ENCODE assay signal across 19 cellular contexts in the genomic region with DNA sequence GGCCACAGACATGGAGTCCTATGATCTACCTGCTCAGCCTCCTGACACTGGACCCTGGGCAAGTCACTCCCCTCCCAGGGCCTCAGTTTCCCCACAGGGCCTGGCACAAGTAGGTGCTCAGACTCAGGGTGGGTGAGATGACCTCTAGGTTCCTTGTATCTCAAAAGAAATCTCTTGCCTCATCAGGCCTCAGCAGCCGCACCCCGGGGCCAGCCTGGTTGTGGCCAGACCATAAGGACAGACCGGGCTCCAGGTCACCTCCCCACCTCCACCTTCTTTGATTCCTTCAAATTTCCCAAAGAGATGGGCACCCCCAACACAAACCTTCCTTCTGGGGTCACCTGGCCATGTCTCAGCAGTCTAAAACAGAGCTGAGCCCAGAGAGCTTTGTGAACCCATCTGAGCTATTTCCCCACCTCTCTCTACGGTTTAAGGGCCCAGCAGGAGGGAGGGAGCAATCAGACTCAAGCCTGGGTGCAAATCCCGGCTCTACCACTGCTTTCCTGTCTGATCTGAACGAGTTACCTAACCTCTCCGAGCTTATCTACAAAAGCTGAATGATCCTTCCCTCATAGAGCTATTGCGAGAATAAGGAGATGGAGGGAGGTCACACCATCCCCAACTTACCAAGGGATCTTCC. TPM values are rescaled to one million over a fixed set of nuclear protein-coding genes. Genes with fewer than 3 reads are reported as not detected.
A peak's percentile ranks its signal among the peaks of the same experiment; 100 is the strongest.
DNase-seq lines count a peak whose midpoint lies in the region; ATAC-seq lines count a peak whose summit lies in the region.
"Had no signal": no experiment of that assay in that cellular context is flagged by ENCODE, and none has a peak within 500 bp of the region (broad histone marks: within the 10 kb centered on the region; RNA-seq: fewer than 3 reads in every experiment).

No MANE protein-coding gene starts in this region.

- peak overlapping the region; percentile 24 for H3K4me3 Mint-ChIP-seq in activated CD4-positive, alpha-beta T cell treated with anti-CD3 and anti-CD28 coated beads, Interleukin-2, amount 10 ng/mL, durations not matched to agents 24 days and 14 days
- H3K4me3 Mint-ChIP-seq: HFFc6 had no signal

- no peak overlapping the region for H3K23ac ChIP-seq in trophoblast cell (ENCODE audit: low read length)

- no peak overlapping the region for H3K4me2 ChIP-seq in trophoblast cell (ENCODE audit: low read length)

- H4K8ac ChIP-seq in trophoblast cell (ENCODE audit: low read depth, low read length): no peak overlapping the region

- intact Hi-C loops in activated CD4-positive, alpha-beta T cell treated with anti-CD3 and anti-CD28 coated beads, Interleukin-2, amount 10 ng/mL, durations not matched to agents 24 days and 14 days (cut with micrococcal nuclease): no loop called here

- no peaks in the 10 kb centered on the region for H3K79me1 ChIP-seq in trophoblast cell (ENCODE audit: low read length)

- H2BK12ac ChIP-seq in trophoblast cell (ENCODE audit: low read length): no peak overlapping the region

- H4K12ac ChIP-seq in trophoblast cell (ENCODE audit: low read depth, low read length): no peak overlapping the region

- peaks cover 4% of the 10 kb centered on the region for H3K4me1 Mint-ChIP-seq in activated CD4-positive, alpha-beta T cell treated with anti-CD3 and anti-CD28 coated beads, Interleukin-2, amount 10 ng/mL, durations not matched to agents 24 days and 14 days

- peak overlapping the region; percentile 18 for H2BK5ac ChIP-seq in trophoblast cell (ENCODE audit: low read depth, low read length, poor library complexity)

- peaks cover under 1% of the 10 kb centered on the region for H3K36me3 Mint-ChIP-seq in activated CD4-positive, alpha-beta T cell treated with anti-CD3 and anti-CD28 coated beads, Interleukin-2, amount 10 ng/mL, durations not matched to agents 24 days and 14 days (ENCODE audit: low read depth)

- no peak overlapping the region for H3K14ac ChIP-seq in trophoblast cell (ENCODE audit: low read length)

- H3K9me3 ChIP-seq in duodenal mucosa (ENCODE audit: control insufficient read depth in 1 of 2, low read length in 2 of 2): peaks cover 0 to 2% of the 10 kb centered on the region in 2 donors
- H3K9me3 ChIP-seq in trophoblast cell (ENCODE audit: insufficient read depth, low read depth, low read length): no peaks in the 10 kb centered on the region
- H3K9me3 ChIP-seq: gastrocnemius medialis, psoas muscle, SJSA1, transverse colon had no signal

- H3K36me3 ChIP-seq in duodenal mucosa (ENCODE audit: control insufficient read depth in 1 of 2, insufficient read depth in 2 of 2, low read length in 2 of 2): no peaks in the 10 kb centered on the region
- no peaks in the 10 kb centered on the region for H3K36me3 ChIP-seq in trophoblast cell (ENCODE audit: control insufficient read depth in 1 of 2, insufficient read depth in 2 of 2, low read length in 2 of 2)
- H3K36me3 ChIP-seq: gastrocnemius medialis, SJSA1, transverse colon had no signal

- no peak overlapping the region for H3K18ac ChIP-seq in trophoblast cell (ENCODE audit: low read length)

- no CpG with 5 or more reads among the region's 8 CpGs for WGBS in trophoblast cell (ENCODE audit: extremely low coverage, insufficient coverage, insufficient read length)

- H3K27me3 Mint-ChIP-seq in activated CD4-positive, alpha-beta T cell treated with anti-CD3 and anti-CD28 coated beads, Interleukin-2, amount 10 ng/mL, durations not matched to agents 24 days and 14 days: peaks cover 10% of the 10 kb centered on the region

- H2AFZ ChIP-seq in trophoblast cell (ENCODE audit: insufficient read depth, low read length, poor library complexity): no peak overlapping the region

- H3K79me2 ChIP-seq in trophoblast cell (ENCODE audit: control insufficient read depth, insufficient read depth, low read length, poor library complexity): no peaks in the 10 kb centered on the region

- peaks cover under 1% of the 10 kb centered on the region for H3K9me3 Mint-ChIP-seq in activated CD4-positive, alpha-beta T cell treated with anti-CD3 and anti-CD28 coated beads, Interleukin-2, amount 10 ng/mL, durations not matched to agents 24 days and 14 days

- no peak overlapping the region for H3K27ac ChIP-seq in duodenal mucosa (ENCODE audit: low read depth, low read length)
- no peak overlapping the region for H3K27ac ChIP-seq in trophoblast cell (ENCODE audit: low read depth, low read length)
- H3K27ac ChIP-seq: gastrocnemius medialis, psoas muscle, SJSA1, transverse colon had no signal

- H3K9ac ChIP-seq in duodenal mucosa (ENCODE audit: low read depth in 1 of 2, low read length in 2 of 2) (peak overlapping the region in 1 of 2 donors; percentile 8), trophoblast cell (ENCODE audit: low read length) (no peak overlapping the region)

- peak overlapping the region; percentile 5 for H4K91ac ChIP-seq in trophoblast cell (ENCODE audit: low read depth, low read length)

- no peak overlapping the region for H3K4ac ChIP-seq in trophoblast cell (ENCODE audit: low read depth, low read length)

- peaks cover 14 to 22% of the 10 kb centered on the region in 2 donors for H3K4me1 ChIP-seq in duodenal mucosa (ENCODE audit: control insufficient read depth in 1 of 2, insufficient read depth in 2 of 2, low read length in 2 of 2)
- peaks cover 4 to 8% of the 10 kb centered on the region in 2 experiments for H3K4me1 ChIP-seq in trophoblast cell (ENCODE audit: control insufficient read depth in 1 of 2, insufficient read depth in 2 of 2, low read length in 2 of 2)
- H3K4me1 ChIP-seq: psoas muscle, SJSA1 had no signal

- peak overlapping the region; percentile 48 for H3K4me3 ChIP-seq in duodenal mucosa (ENCODE audit: low read depth in 1 of 2, low read length in 2 of 2)
- H3K4me3 ChIP-seq in trophoblast cell (ENCODE audit: low read depth, low read length): no peak overlapping the region
- H3K4me3 ChIP-seq: gastrocnemius medialis, psoas muscle, SJSA1, transverse colon had no signal

- H2AK5ac ChIP-seq in trophoblast cell (ENCODE audit: low read length): no peak overlapping the region

- peak overlapping the region; percentile 54 for H2BK120ac ChIP-seq in trophoblast cell (ENCODE audit: insufficient read depth, low read length, poor library complexity)

- DNase-seq in activated CD4-positive, alpha-beta T cell treated with anti-CD3 and anti-CD28 coated beads, Interleukin-2, amount 10 ng/mL, durations not matched to agents 24 days and 14 days: no peak
- no peak for DNase-seq in activated CD4-positive, alpha-beta T cell treated with anti-CD3 and anti-CD28 coated beads, Interleukin-2, amount 50 U/mL, for 48 hours
- no peak for DNase-seq in trophoblast cell
- no peak for DNase-seq in stimulated activated CD4-positive, alpha-beta T cell treated with anti-CD3 and anti-CD28 coated beads, Interleukin-12 subunit alpha, Interleukin-12 subunit beta, amount 100 ng/mL, for 4 hours
- DNase-seq: activated CD4-positive, CD25-positive, alpha-beta regulatory T cell treated with anti-CD3 and anti-CD28 coated beads, Interleukin-2, amount 50 U/mL, for 72 hours; C1 segment of cervical spinal cord; DMS 273 treated with DMSO at 0.1 percent for 48 hours; gastrocnemius medialis; HFFc6; Karpas-422; left ventricle myocardium superior; NCI-H2171; OCI-M1; psoas muscle had no signal

- H3K27ac Mint-ChIP-seq in activated CD4-positive, alpha-beta T cell treated with anti-CD3 and anti-CD28 coated beads, Interleukin-2, amount 10 ng/mL, durations not matched to agents 24 days and 14 days: no peak overlapping the region
- H3K27ac Mint-ChIP-seq: HFFc6 had no signal

- ATAC-seq in GM19324 (IDR thresholded peaks at IDR 0.05; ENCODE audit: low FRiP score, unreplicated experiment): no peak
- ATAC-seq: gastrocnemius medialis, left ventricle myocardium superior, psoas muscle had no signal

- H3K27me3 ChIP-seq in duodenal mucosa (ENCODE audit: control insufficient read depth in 1 of 2, insufficient read depth in 2 of 2, low read length in 2 of 2) (no peaks in the 10 kb centered on the region), trophoblast cell (ENCODE audit: insufficient read depth, low read length) (no peaks in the 10 kb centered on the region)
- H3K27me3 ChIP-seq: gastrocnemius medialis, SJSA1, transverse colon had no signal

RNA-seq across cellular contexts. Expression of gene APOL4, which starts 2.5 kb away (rescaled TPM):
- 0.17 TPM in 1 of 2 replicates, not detected in the other for total RNA-seq in activated CD4-positive, alpha-beta T cell treated with anti-CD3 and anti-CD28 coated beads, Interleukin-2, amount 10 ng/mL, durations not matched to agents 24 days and 14 days
- polyA plus RNA-seq in trophoblast cell (2013): 0.39 and 0.45 TPM in 2 replicates
- total RNA-seq: A172, HFFc6 had no signal

RNA-seq across cellular contexts. Expression of gene APOL2, which starts 35.2 kb away (rescaled TPM):
- 52.0 and 58.6 TPM in 2 replicates for total RNA-seq in activated CD4-positive, alpha-beta T cell treated with anti-CD3 and anti-CD28 coated beads, Interleukin-2, amount 10 ng/mL, durations not matched to agents 24 days and 14 days
- 5.7 and 6.0 TPM in 2 replicates for polyA plus RNA-seq in trophoblast cell (2013)

RNA-seq across cellular contexts. Expression of gene APOL3, which starts 43.6 kb away (rescaled TPM):
- total RNA-seq in activated CD4-positive, alpha-beta T cell treated with anti-CD3 and anti-CD28 coated beads, Interleukin-2, amount 10 ng/mL, durations not matched to agents 24 days and 14 days: 42.2 and 44.8 TPM in 2 replicates
- polyA plus RNA-seq in trophoblast cell (2013): not detected in 2 replicates

RNA-seq across cellular contexts. Expression of gene APOL1, which starts 48.8 kb away (rescaled TPM):
- total RNA-seq in activated CD4-positive, alpha-beta T cell treated with anti-CD3 and anti-CD28 coated beads, Interleukin-2, amount 10 ng/mL, durations not matched to agents 24 days and 14 days: 36.2 and 37.3 TPM in 2 replicates
- polyA plus RNA-seq in trophoblast cell (2013): 0.03 and 0.04 TPM in 2 replicates
